In genomic region chr2:156437876-156438410, GRCh38 we compare ENCODE assay signal across 11 cellular contexts. TPM values are rescaled to one million over a fixed set of nuclear protein-coding genes. Genes with fewer than 3 reads are reported as not detected.
DNase-seq lines count a peak whose midpoint lies in the region; ATAC-seq and TF ChIP-seq lines count a peak whose summit lies in the region.
"Had no signal": no experiment of that assay in that cellular context is flagged by ENCODE, and none has a peak within 500 bp of the region (broad histone marks: within the 10 kb centered on the region; RNA-seq: fewer than 3 reads in every experiment).

No MANE protein-coding gene starts in this region.

- no peaks in the 10 kb centered on the region for H3K27me3 ChIP-seq in hepatocyte
- no peaks in the 10 kb centered on the region for H3K27me3 ChIP-seq in subcutaneous abdominal adipose tissue (ENCODE audit: control insufficient read depth in 5 of 5, insufficient read depth in 4 of 5, low read length in 5 of 5)
- H3K27me3 ChIP-seq: esophagus muscularis mucosa had no signal

- no peaks in the 10 kb centered on the region for H3K9me3 Mint-ChIP-seq in T-helper 2 cell treated with Interferon-gamma antibody and Interleukin-4, amounts not matched to agents 5 μg/mL and 100 μg/mL, for 36 hours
- no peaks in the 10 kb centered on the region for H3K9me3 Mint-ChIP-seq in activated CD8-positive, alpha-beta T cell treated with anti-CD3 and anti-CD28 coated beads, Interleukin-2, amount 10 ng/mL, durations not matched to agents 7 days and 5 days (ENCODE audit: insufficient read depth)

- peak overlapping the region; percentile 100 for H3K27ac ChIP-seq in hepatocyte
- H3K27ac ChIP-seq in subcutaneous abdominal adipose tissue (ENCODE audit: low read depth, low read length): peak overlapping the region; percentile 98

- CTCF ChIA-PET in activated CD8-positive, alpha-beta T cell treated with anti-CD3 and anti-CD28 coated beads, Interleukin-2, amount 10 ng/mL, durations not matched to agents 7 days and 5 days (lab: Charles Lee): interaction anchor here (1.4 to 1.6 kb wide), 4 partner anchors 8 to 151 kb away, joined by 3 to 6 read pairs (median 4); no protein-coding TSS in a partner anchor

- H3K9me2 ChIP-seq in hepatocyte (replicated peaks; ENCODE audit: insufficient read depth): no peaks in the 10 kb centered on the region

- no peak overlapping the region for H3K27ac Mint-ChIP-seq in T-helper 2 cell treated with Interferon-gamma antibody and Interleukin-4, amounts not matched to agents 5 μg/mL and 100 μg/mL, for 36 hours
- H3K27ac Mint-ChIP-seq in activated CD8-positive, alpha-beta T cell treated with anti-CD3 and anti-CD28 coated beads, Interleukin-2, amount 10 ng/mL, durations not matched to agents 7 days and 5 days: no peak overlapping the region

- peaks cover 28% of the 10 kb centered on the region for H3K4me1 Mint-ChIP-seq in T-helper 2 cell treated with Interferon-gamma antibody and Interleukin-4, amounts not matched to agents 5 μg/mL and 100 μg/mL, for 36 hours (ENCODE audit: low read depth)
- peaks cover 28% of the 10 kb centered on the region for H3K4me1 Mint-ChIP-seq in activated CD8-positive, alpha-beta T cell treated with anti-CD3 and anti-CD28 coated beads, Interleukin-2, amount 10 ng/mL, durations not matched to agents 7 days and 5 days (ENCODE audit: low read depth)

- peaks cover 17% of the 10 kb centered on the region for H3K36me3 Mint-ChIP-seq in T-helper 2 cell treated with Interferon-gamma antibody and Interleukin-4, amounts not matched to agents 5 μg/mL and 100 μg/mL, for 36 hours (ENCODE audit: low read depth)
- peaks cover 18% of the 10 kb centered on the region for H3K36me3 Mint-ChIP-seq in activated CD8-positive, alpha-beta T cell treated with anti-CD3 and anti-CD28 coated beads, Interleukin-2, amount 10 ng/mL, durations not matched to agents 7 days and 5 days (ENCODE audit: low read depth)

- H2AFZ ChIP-seq in hepatocyte: no peak overlapping the region

- no peaks in the 10 kb centered on the region for H4K20me1 ChIP-seq in hepatocyte (ENCODE audit: insufficient read depth, poor library complexity, severe bottlenecking)

- peak overlapping the region in 2 of 5 donors; percentile 39 to 87 for H3K9ac ChIP-seq in subcutaneous abdominal adipose tissue (ENCODE audit: low read length in 5 of 5)

- peaks cover 55% of the 10 kb centered on the region for H3K79me2 ChIP-seq in hepatocyte

- POLR2A ChIA-PET in activated CD8-positive, alpha-beta T cell treated with anti-CD3 and anti-CD28 coated beads, Interleukin-2, amount 10 ng/mL, durations not matched to agents 7 days and 5 days (lab: Charles Lee): no interaction called here

- DNase-seq in T-helper 2 cell treated with Interferon-gamma antibody and Interleukin-4, amounts not matched to agents 5 μg/mL and 100 μg/mL, for 36 hours (ENCODE audit: low spot score): no peak
- no peak for DNase-seq in T-helper 2 cell
- DNase-seq in activated CD8-positive, alpha-beta T cell treated with anti-CD3 and anti-CD28 coated beads, Interleukin-2, amount 10 ng/mL, durations not matched to agents 7 days and 5 days: no peak
- no peak for DNase-seq in hepatocyte (ENCODE audit: low spot score)
- no peak for DNase-seq in NCI-H1436 (lab: John Stamatoyannopoulos, UW)
- no peak for DNase-seq in COLO668 (lab: John Stamatoyannopoulos, UW; ENCODE audit: unreplicated experiment)
- DNase-seq: 8988T, RPMI8226 had no signal

- ATAC-seq in activated CD8-positive, alpha-beta T cell treated with anti-CD3 and anti-CD28 coated beads, Interleukin-2, amount 10 ng/mL, durations not matched to agents 7 days and 5 days: no peak
- ATAC-seq in HG03025 (IDR thresholded peaks at IDR 0.05; ENCODE audit: low FRiP score, unreplicated experiment): no peak

- no peak overlapping the region for H3K4me3 ChIP-seq in hepatocyte
- peak overlapping the region in 2 of 5 donors; percentile 84 to 87 for H3K4me3 ChIP-seq in subcutaneous abdominal adipose tissue (ENCODE audit: low read depth in 1 of 5, low read length in 5 of 5)

- H3K4me2 ChIP-seq in hepatocyte: peak overlapping the region; percentile 90

- H3K4me1 ChIP-seq in hepatocyte (ENCODE audit: insufficient read depth) (peaks cover 28% of the 10 kb centered on the region), subcutaneous abdominal adipose tissue (ENCODE audit: control insufficient read depth in 5 of 5, insufficient read depth in 5 of 5, low read length in 5 of 5) (peaks cover 2 to 40% (median 33%) of the 10 kb centered on the region in 5 donors)

- 89% methylated on average over 4 of the region's 4 CpGs for whole genome bisulfite sequencing in hepatocyte (ENCODE audit: low lambda C conversion rate, missing lambda C conversion rate)

- H3K36me3 ChIP-seq in hepatocyte (replicated peaks; ENCODE audit: insufficient read depth, low read depth) (no peaks in the 10 kb centered on the region), subcutaneous abdominal adipose tissue (ENCODE audit: control insufficient read depth in 5 of 5, insufficient read depth in 5 of 5, low read length in 5 of 5) (no peaks in the 10 kb centered on the region)
- H3K36me3 ChIP-seq: esophagus muscularis mucosa had no signal

- H3K9me3 ChIP-seq in hepatocyte (ENCODE audit: low read depth): no peaks in the 10 kb centered on the region
- no peaks in the 10 kb centered on the region for H3K9me3 ChIP-seq in subcutaneous abdominal adipose tissue (ENCODE audit: control insufficient read depth in 5 of 5, low read length in 5 of 5)
- H3K9me3 ChIP-seq: esophagus muscularis mucosa had no signal

- no peaks in the 10 kb centered on the region for H3K27me3 Mint-ChIP-seq in T-helper 2 cell treated with Interferon-gamma antibody and Interleukin-4, amounts not matched to agents 5 μg/mL and 100 μg/mL, for 36 hours (ENCODE audit: low read depth)
- H3K27me3 Mint-ChIP-seq in activated CD8-positive, alpha-beta T cell treated with anti-CD3 and anti-CD28 coated beads, Interleukin-2, amount 10 ng/mL, durations not matched to agents 7 days and 5 days (ENCODE audit: low read depth): no peaks in the 10 kb centered on the region

- peak overlapping the region; percentile 95 for H3K4me3 Mint-ChIP-seq in T-helper 2 cell treated with Interferon-gamma antibody and Interleukin-4, amounts not matched to agents 5 μg/mL and 100 μg/mL, for 36 hours
- peak overlapping the region; percentile 88 for H3K4me3 Mint-ChIP-seq in activated CD8-positive, alpha-beta T cell treated with anti-CD3 and anti-CD28 coated beads, Interleukin-2, amount 10 ng/mL, durations not matched to agents 7 days and 5 days

- TF ChIP-seq CTCF in hepatocyte (IDR thresholded peaks at IDR 0.05; ENCODE audit: poor library complexity): no peak

RNA-seq across cellular contexts. Expression of gene GPD2, which starts 1.8 kb away (rescaled TPM):
- 10 to 100 TPM; 13.6 to 14.7 TPM for total RNA-seq in activated CD8-positive, alpha-beta T cell treated with anti-CD3 and anti-CD28 coated beads, Interleukin-2, amount 10 ng/mL, durations not matched to agents 7 days and 5 days
- total RNA-seq in hepatocyte: 63.7 and 71.7 TPM in 2 replicates
- polyA plus RNA-seq in hepatocyte: 6.7 and 10.8 TPM in 2 replicates
